ENCODE assay signal across 1 cellular context in genomic region chr1:35243681-35244080, GRCh38.
TF ChIP-seq lines count a peak whose summit lies in the region.

No MANE protein-coding gene starts in this region.

TF ChIP-seq in GM23338, 12 proteins besides CTCF, POLR2A, EP300 and RAD21 (continued from another document):
- no peak for TF ChIP-seq ZNF462 (CRISPR knock-in tag; IDR thresholded peaks at IDR 0.05)
- no peak for TF ChIP-seq JUNB (IDR thresholded peaks at IDR 0.05; ENCODE audit: unreplicated experiment)
